Comparison of ENCODE assay signal across 13 cellular contexts in genomic region chr5:75584641-75585040, GRCh38. TPM values are rescaled to one million over a fixed set of nuclear protein-coding genes. Genes with fewer than 3 reads are reported as not detected.
DNase-seq lines count a peak whose midpoint lies in the region; ATAC-seq and TF ChIP-seq lines count a peak whose summit lies in the region.
"Had no signal": no experiment of that assay in that cellular context is flagged by ENCODE, and none has a peak within 500 bp of the region (broad histone marks: within the 10 kb centered on the region; RNA-seq: fewer than 3 reads in every experiment).

No MANE protein-coding gene starts in this region.

- peak; percentile 8 for DNase-seq in A172 (ENCODE audit: low spot score)
- DNase-seq in GM06990 (ENCODE audit: extremely low read depth, insufficient read length), result no peak
- peak; percentile 30 for DNase-seq in SK-MEL-5 (ENCODE audit: low read depth, low spot score)
- no peak for DNase-seq in hepatocyte (ENCODE audit: low spot score)
- DNase-seq in NCI-H2081 (lab: John Stamatoyannopoulos, UW), result no peak
- no peak for DNase-seq in AG08396 (ENCODE audit: low spot score)
- no peak for DNase-seq in left lobe of liver (ENCODE audit: low spot score)
- DNase-seq: activated B cell treated with CpG ODN at 0.5 μM for 24 hours; NCI-H2107; stimulated activated CD4-positive, alpha-beta T cell treated with anti-CD3 and anti-CD28 coated beads, Interleukin-4, amount 100 ng/mL, for 1 hour had no signal

- no peaks in the 10 kb centered on the region for H3K9me3 ChIP-seq in hepatocyte (ENCODE audit: low read depth)

- in situ Hi-C loops in SK-MEL-5 (cut with HindIII; ENCODE audit: low pct_unique_long_range_greater_than_20kb, low sequenced_read_pairs), result no loop called here

- H3K27me3 ChIP-seq in GM06990 (replicated peaks; ENCODE audit: control insufficient read depth, insufficient read depth, low read length) (no peaks in the 10 kb centered on the region), hepatocyte (no peaks in the 10 kb centered on the region)

- no peak overlapping the region for H3K27ac ChIP-seq in hepatocyte
- H3K27ac ChIP-seq: KMS-11 had no signal

- 92% methylated on average over 2 of the region's 2 CpGs for WGBS in hepatocyte (ENCODE audit: low lambda C conversion rate, missing lambda C conversion rate)

- no peak overlapping the region for H3K4me2 ChIP-seq in hepatocyte
- H3K4me2 ChIP-seq: KMS-11 had no signal

- no peaks in the 10 kb centered on the region for H3K4me1 ChIP-seq in hepatocyte (ENCODE audit: insufficient read depth)

- no peaks in the 10 kb centered on the region for H3K79me2 ChIP-seq in hepatocyte

- no peak overlapping the region for H3K4me3 ChIP-seq in GM06990 (replicated peaks; ENCODE audit: low read depth, low read length)
- no peak overlapping the region for H3K4me3 ChIP-seq in hepatocyte

- H2AFZ ChIP-seq in hepatocyte, result no peak overlapping the region

- TF ChIP-seq CTCF in GM06990 (IDR thresholded peaks at IDR 0.05; ENCODE audit: insufficient read depth, low read length, poor library complexity, severe bottlenecking) (peak; percentile 20), hepatocyte (IDR thresholded peaks at IDR 0.05; ENCODE audit: poor library complexity) (peak; percentile 39)

- no peaks in the 10 kb centered on the region for H4K20me1 ChIP-seq in hepatocyte (ENCODE audit: insufficient read depth, poor library complexity, severe bottlenecking)

- ATAC-seq in HG02884 (IDR thresholded peaks at IDR 0.05; ENCODE audit: unreplicated experiment), result no peak
- ATAC-seq in left lobe of liver, result no peak
- ATAC-seq: activated naive CD4-positive, alpha-beta T cell treated with anti-CD3 and anti-CD28 coated beads, Interleukin-2, amount 50 U/mL, for 72 hours had no signal

- peaks cover 2% of the 10 kb centered on the region for H3K36me3 ChIP-seq in GM06990 (ENCODE audit: control insufficient read depth, insufficient read depth, low read length)
- no peaks in the 10 kb centered on the region for H3K36me3 ChIP-seq in hepatocyte (replicated peaks; ENCODE audit: insufficient read depth, low read depth)

- no peaks in the 10 kb centered on the region for H3K9me2 ChIP-seq in hepatocyte (replicated peaks; ENCODE audit: insufficient read depth)

RNA-seq across cellular contexts. Expression of gene ANKDD1B, which starts 26.6 kb away (rescaled TPM):
- not detected in 2 replicates for total RNA-seq in A172 (2014; rRNA removed; shearing (Covaris generic))
- 0.08 and 0.69 TPM in 2 replicates for total RNA-seq in SK-MEL-5 (2014; rRNA removed; shearing (Covaris generic))
- polyA plus RNA-seq in SK-MEL-5 (2015; cell fraction: cytosol; rRNA removed), result 0.05 and 0.11 TPM in 2 replicates
- polyA plus RNA-seq in SK-MEL-5 (2015; cell fraction: nucleus; rRNA removed), result 0.75 and 1.0 TPM in 2 replicates
- total RNA-seq in hepatocyte (1.4 and 4.7 TPM in 2 replicates), left lobe of liver (0.13 TPM)
- 0.71 and 2.3 TPM in 2 replicates for polyA plus RNA-seq in hepatocyte

Comparison
In these comparisons a context has a peak if more than half of its experiments do, and no peak if none do; other contexts are left out.
1. DNase-seq: peak in A172 (single experiment) and SK-MEL-5 (single experiment); none in GM06990 (single experiment), hepatocyte (single experiment), NCI-H2081 (0 of 2), AG08396 (single experiment) and left lobe of liver (single experiment).